9 cellular contexts compared by ENCODE assay signal in the genomic region with DNA sequence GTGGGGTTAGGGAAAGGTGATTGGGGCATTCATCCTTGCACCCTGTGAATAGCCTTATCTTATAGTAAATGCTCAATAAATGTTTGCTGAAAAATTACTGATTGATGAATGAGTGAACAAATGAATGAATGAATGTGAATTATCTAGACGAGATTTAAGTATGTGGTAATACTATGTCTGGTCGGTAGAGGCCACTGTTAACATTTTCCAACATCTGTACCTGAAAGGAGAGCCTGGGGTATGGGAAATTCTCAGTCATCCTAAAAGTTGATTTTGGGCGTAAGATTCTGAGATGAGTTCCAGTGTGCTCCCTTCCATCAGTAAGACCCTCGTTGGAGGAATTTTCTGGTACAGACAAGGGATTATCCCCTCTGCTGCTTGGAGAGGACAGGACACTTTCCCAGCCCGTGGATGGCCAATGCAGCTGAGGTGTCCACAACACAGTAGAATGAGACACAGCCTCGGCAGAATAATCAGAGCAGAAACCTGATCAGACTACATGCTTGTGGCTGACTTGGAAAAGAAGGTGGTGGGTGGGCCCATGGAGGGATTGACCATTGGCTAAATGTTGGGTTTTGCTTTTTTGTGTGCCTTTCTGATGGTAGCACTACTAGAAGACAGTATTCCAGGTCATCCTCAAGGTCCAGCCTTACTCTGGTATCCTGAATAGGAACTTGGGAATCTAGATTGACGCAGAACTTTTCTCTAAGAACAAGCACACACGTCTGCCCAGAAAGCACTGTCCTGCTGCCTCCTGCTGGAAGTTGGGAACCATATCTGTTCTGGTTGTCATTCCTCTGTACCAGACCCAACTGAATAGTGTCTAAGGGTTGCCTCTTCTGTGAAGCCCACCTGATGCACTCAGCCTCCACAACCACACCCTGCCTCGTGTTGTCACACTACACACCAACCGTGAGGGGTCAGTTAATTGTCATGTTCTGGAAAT.
A peak's percentile ranks its signal among the peaks of the same experiment; 100 is the strongest.
DNase-seq lines count a peak whose midpoint lies in the region; ATAC-seq and TF ChIP-seq lines count a peak whose summit lies in the region.
"Had no signal": no experiment of that assay in that cellular context is flagged by ENCODE, and none has a peak within 500 bp of the region (broad histone marks: within the 10 kb centered on the region; RNA-seq: fewer than 3 reads in every experiment).

No MANE protein-coding gene starts in this region.

- TF ChIP-seq CTCF in GM12874 (IDR thresholded peaks at IDR 0.05; ENCODE audit: insufficient read depth, low read depth, low read length) (peak; percentile 16; the same call in 1 of the 2 replicates), breast epithelium (IDR thresholded peaks at IDR 0.05) (peak; percentile 45 to 58 (median 51)), right lobe of liver (IDR thresholded peaks at IDR 0.05) (peak; percentile 60 to 72 (median 62))

- H3K9me3 ChIP-seq in breast epithelium (no peaks in the 10 kb centered on the region), right lobe of liver (no peaks in the 10 kb centered on the region)

- H3K36me3 ChIP-seq in breast epithelium (no peaks in the 10 kb centered on the region), right lobe of liver (no peaks in the 10 kb centered on the region)

- H3K4me3 ChIP-seq in breast epithelium (no peak overlapping the region), right lobe of liver (no peak overlapping the region)

- 21% methylated on average over 8 of the region's 10 CpGs for WGBS in right lobe of liver (ENCODE audit: insufficient coverage, low coverage, low lambda C conversion rate, missing lambda C conversion rate)

- H3K4me1 ChIP-seq in breast epithelium (no peaks in the 10 kb centered on the region), right lobe of liver (no peaks in the 10 kb centered on the region)

- H3K27me3 ChIP-seq in breast epithelium (no peaks in the 10 kb centered on the region), right lobe of liver (no peaks in the 10 kb centered on the region)

- intact Hi-C loops in breast epithelium (cut with DNase I; ENCODE audit: low total_unique reads) (no loop called here), right lobe of liver (cut with DNase I) (no loop called here)

- peak; percentile 73 to 87 (median 76) for ATAC-seq in right lobe of liver
- ATAC-seq in HG02571 (IDR thresholded peaks at IDR 0.05; ENCODE audit: unreplicated experiment), result no peak
- no peak for ATAC-seq in HG03159 (IDR thresholded peaks at IDR 0.05; ENCODE audit: unreplicated experiment)
- ATAC-seq in GM21576 (IDR thresholded peaks at IDR 0.05; ENCODE audit: unreplicated experiment), result no peak

- H3K27ac ChIP-seq in breast epithelium (no peak overlapping the region), right lobe of liver (no peak overlapping the region)

- TF ChIP-seq POLR2A in breast epithelium (IDR thresholded peaks at IDR 0.05), result no peak
- TF ChIP-seq POLR2A in right lobe of liver (IDR thresholded peaks at IDR 0.05), result no peak

- DNase-seq in A172 (ENCODE audit: low spot score) (peak; percentile 8), NCI-H1694 treated with DMSO at 0.1 percent for 48 hours (lab: John Stamatoyannopoulos, UW) (peak; percentile 62), breast epithelium (ENCODE audit: low spot score in 2 of 2) (no peak), right lobe of liver (no peak)
- DNase-seq: activated naive CD8-positive, alpha-beta T cell treated with anti-CD3 and anti-CD28 coated beads, Interleukin-2, amount 10 ng/mL, durations not matched to agents 7 days and 5 days had no signal

Comparison
In these comparisons a context has a peak if more than half of its experiments do, and no peak if none do; other contexts are left out.
1. DNase-seq: peak in A172 (single experiment) and NCI-H1694 treated with DMSO at 0.1 percent for 48 hours (single experiment); none in breast epithelium (0 of 2) and right lobe of liver (0 of 3).
2. ATAC-seq: peak in right lobe of liver (4 of 4); none in HG02571 (single experiment), HG03159 (single experiment) and GM21576 (single experiment).
3. Peak in every context shown above with its lines, with median percentiles within 50 percentile points of each other: CTCF ChIP-seq.